ENCODE assay signal across 8 cellular contexts in the genomic region with DNA sequence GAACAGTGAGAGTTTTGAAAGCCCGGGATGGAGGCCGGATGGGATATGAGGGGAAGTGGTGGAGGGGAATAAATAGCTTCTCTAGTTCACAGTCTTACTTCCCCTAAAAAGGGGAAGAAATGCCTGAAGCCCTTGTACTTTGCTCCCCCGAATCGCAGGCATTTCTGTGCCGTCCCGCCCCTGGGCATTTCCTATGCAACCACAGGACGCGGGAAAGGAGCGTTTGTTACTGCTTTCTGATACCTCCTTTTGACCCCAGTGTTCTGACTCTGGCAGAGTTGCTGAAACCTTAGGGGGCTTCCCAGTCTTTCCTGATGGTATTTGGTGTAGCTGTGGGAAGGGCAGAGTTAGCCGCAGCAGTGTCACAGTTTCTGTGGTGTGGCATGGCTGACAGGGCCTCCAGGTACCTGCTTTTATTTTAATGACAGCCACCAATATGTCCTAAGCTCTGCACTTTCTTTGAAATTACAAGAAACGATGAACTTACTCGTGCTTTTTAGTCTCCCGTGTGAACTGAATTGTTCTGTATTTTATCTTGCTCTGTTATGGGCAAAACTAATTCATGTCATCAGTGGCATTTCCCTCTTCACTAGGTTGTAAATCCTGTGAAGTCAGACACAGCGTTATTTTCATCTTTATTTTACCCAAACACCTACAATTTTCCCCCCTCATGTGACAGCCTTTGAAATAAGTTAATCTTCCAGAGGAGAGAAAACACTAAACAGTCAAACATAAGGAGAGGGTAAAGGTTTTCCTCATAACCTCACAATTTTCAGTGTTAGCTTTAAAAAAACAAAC. TPM values are rescaled to one million over a fixed set of nuclear protein-coding genes. Genes with fewer than 3 reads are reported as not detected.
A peak's percentile ranks its signal among the peaks of the same experiment; 100 is the strongest.
DNase-seq lines count a peak whose midpoint lies in the region; ATAC-seq lines count a peak whose summit lies in the region.

No MANE protein-coding gene starts in this region.

- CTCF ChIA-PET in naive thymus-derived CD4-positive, alpha-beta T cell (lab: Charles Lee) = interaction anchor here (0.6 to 5.6 kb wide), 32 partner anchors 8 to 446 kb away, joined by 3 to 78 read pairs (median 5); no protein-coding TSS in a partner anchor

- DNase-seq in GF-D8 (lab: John Stamatoyannopoulos, UW) (peak; percentile 82), NCI-H2227 (lab: John Stamatoyannopoulos, UW; ENCODE audit: unreplicated experiment) (no peak), D341Med (ENCODE audit: low spot score) (no peak)
- DNase-seq in activated T-cell treated with anti-CD3 and anti-CD28 coated beads, Interleukin-2, amount 50 U/mL, for 72 hours = peak in 1 of 2 donors; percentile 24
- DNase-seq in naive thymus-derived CD4-positive, alpha-beta T cell = no peak

- H3K27me3 ChIP-seq in naive thymus-derived CD4-positive, alpha-beta T cell (ENCODE audit: control insufficient read depth in 2 of 2, insufficient read depth in 2 of 2, low read length in 2 of 2) = no peaks in the 10 kb centered on the region

- H3K9me3 Mint-ChIP-seq in activated T-cell treated with anti-CD3 and anti-CD28 coated beads, Interleukin-2, amount 50 U/mL, for 72 hours = no peaks in the 10 kb centered on the region
- no peaks in the 10 kb centered on the region for H3K9me3 Mint-ChIP-seq in naive thymus-derived CD4-positive, alpha-beta T cell

- H3K4me1 Mint-ChIP-seq in activated T-cell treated with anti-CD3 and anti-CD28 coated beads, Interleukin-2, amount 50 U/mL, for 72 hours (ENCODE audit: low read depth) = peaks cover 88% of the 10 kb centered on the region
- peaks cover 58 to 85% (median 71%) of the 10 kb centered on the region in 7 donors for H3K4me1 Mint-ChIP-seq in naive thymus-derived CD4-positive, alpha-beta T cell

- H3K27me3 Mint-ChIP-seq in activated T-cell treated with anti-CD3 and anti-CD28 coated beads, Interleukin-2, amount 50 U/mL, for 72 hours (ENCODE audit: low read depth) = no peaks in the 10 kb centered on the region
- no peaks in the 10 kb centered on the region for H3K27me3 Mint-ChIP-seq in naive thymus-derived CD4-positive, alpha-beta T cell

- intact Hi-C loops in naive thymus-derived CD4-positive, alpha-beta T cell (cut with micrococcal nuclease) = loop anchor here (1.0 to 2.0 kb wide), 6 partner anchors 11 to 216 kb away; no protein-coding TSS in a partner anchor

- H3K36me3 Mint-ChIP-seq in activated T-cell treated with anti-CD3 and anti-CD28 coated beads, Interleukin-2, amount 50 U/mL, for 72 hours (ENCODE audit: insufficient read depth in 2 of 2) = peaks cover 0 to 3% of the 10 kb centered on the region in 2 donors
- H3K36me3 Mint-ChIP-seq in naive thymus-derived CD4-positive, alpha-beta T cell = peaks cover 0 to 3% (median 0%) of the 10 kb centered on the region in 5 donors

- peaks cover 8 to 26% of the 10 kb centered on the region in 2 donors for H3K4me1 ChIP-seq in naive thymus-derived CD4-positive, alpha-beta T cell (ENCODE audit: control insufficient read depth in 2 of 2, insufficient read depth in 2 of 2, low read length in 2 of 2)

- peak overlapping the region; percentile 38 for H3K27ac Mint-ChIP-seq in activated T-cell treated with anti-CD3 and anti-CD28 coated beads, Interleukin-2, amount 50 U/mL, for 72 hours
- H3K27ac Mint-ChIP-seq in naive thymus-derived CD4-positive, alpha-beta T cell = peak overlapping the region in 2 of 9 donors; percentile 28 to 51

- no peak overlapping the region for H3K4me3 ChIP-seq in naive thymus-derived CD4-positive, alpha-beta T cell (ENCODE audit: low read length)

- ATAC-seq in HG03175 (IDR thresholded peaks at IDR 0.05; ENCODE audit: unreplicated experiment) = peak; percentile 48
- ATAC-seq in activated T-cell treated with anti-CD3 and anti-CD28 coated beads, Interleukin-2, amount 50 U/mL, for 72 hours (replicated peaks in 1 of 2) = peak; percentile 17 to 53
- ATAC-seq in naive thymus-derived CD4-positive, alpha-beta T cell = peak; percentile 60
- ATAC-seq in GM19328 (IDR thresholded peaks at IDR 0.05; ENCODE audit: unreplicated experiment) = no peak
- no peak for ATAC-seq in HG02623 (IDR thresholded peaks at IDR 0.05; ENCODE audit: unreplicated experiment)

- POLR2A ChIA-PET in naive thymus-derived CD4-positive, alpha-beta T cell (lab: Charles Lee) = interaction anchor here (0.8 to 1.9 kb wide), 4 partner anchors 9 to 221 kb away, joined by 3 to 7 read pairs (median 4); no protein-coding TSS in a partner anchor

- no peaks in the 10 kb centered on the region for H3K9me3 ChIP-seq in naive thymus-derived CD4-positive, alpha-beta T cell (ENCODE audit: control insufficient read depth in 2 of 3, low read length in 3 of 3)

- H3K27ac ChIP-seq in naive thymus-derived CD4-positive, alpha-beta T cell (ENCODE audit: low read depth, low read length) = no peak overlapping the region

- H3K36me3 ChIP-seq in naive thymus-derived CD4-positive, alpha-beta T cell (ENCODE audit: control insufficient read depth in 2 of 3, insufficient read depth in 3 of 3, low read length in 3 of 3) = no peaks in the 10 kb centered on the region

- peak overlapping the region; percentile 65 to 73 for H3K4me3 Mint-ChIP-seq in activated T-cell treated with anti-CD3 and anti-CD28 coated beads, Interleukin-2, amount 50 U/mL, for 72 hours
- H3K4me3 Mint-ChIP-seq in naive thymus-derived CD4-positive, alpha-beta T cell = peak overlapping the region in 4 of 10 donors; percentile 54 to 67 (median 61)

RNA-seq across cellular contexts. Expression of a gene that starts 27.1 kb away (rescaled TPM):
- total RNA-seq in activated T-cell treated with anti-CD3 and anti-CD28 coated beads, Interleukin-2, amount 50 U/mL, for 72 hours = 100 to 1,000 TPM; 103 to 117 TPM
- 100 to 1,000 TPM in 3 of 5 experiments, 10 to 100 TPM in 2; 88.4 to 113 (median 112) TPM for total RNA-seq in naive thymus-derived CD4-positive, alpha-beta T cell
- 100 to 1,000 TPM; 106 to 123 TPM for polyA plus RNA-seq in naive thymus-derived CD4-positive, alpha-beta T cell

Comparison
In these comparisons a context has a peak if more than half of its experiments do, and no peak if none do; other contexts are left out.
1. ATAC-seq: peak in HG03175 (single experiment), activated T-cell treated with anti-CD3 and anti-CD28 coated beads, Interleukin-2, amount 50 U/mL, for 72 hours (2 of 2) and naive thymus-derived CD4-positive, alpha-beta T cell (single experiment); none in GM19328 (single experiment) and HG02623 (single experiment).